Comparison of ENCODE assay signal across 1 cellular context in the genomic region with DNA sequence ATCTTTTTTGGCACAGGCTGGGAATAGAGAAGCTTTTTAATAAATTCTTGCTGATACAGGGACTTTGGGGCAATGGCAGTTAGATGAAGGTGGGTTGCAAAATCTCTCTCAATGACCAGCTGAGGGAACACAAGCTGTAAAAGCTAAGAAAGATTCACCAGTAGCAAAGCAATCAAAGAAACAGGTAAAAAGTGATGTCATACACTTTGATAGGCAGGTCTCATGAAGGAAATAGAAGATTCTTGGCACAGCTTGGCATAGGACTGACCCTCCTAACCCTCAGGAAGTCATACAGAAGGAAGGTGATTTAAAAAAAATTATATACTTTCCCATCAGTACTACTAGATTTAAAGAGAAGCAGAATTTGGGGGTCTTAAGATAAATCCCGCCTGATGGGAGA.
TF ChIP-seq lines count a peak whose summit lies in the region.

No MANE protein-coding gene starts in this region.

TF ChIP-seq in liver, 16 proteins besides CTCF, POLR2A, EP300 and RAD21 (continued from another document):
- TF ChIP-seq, protein P1, sequence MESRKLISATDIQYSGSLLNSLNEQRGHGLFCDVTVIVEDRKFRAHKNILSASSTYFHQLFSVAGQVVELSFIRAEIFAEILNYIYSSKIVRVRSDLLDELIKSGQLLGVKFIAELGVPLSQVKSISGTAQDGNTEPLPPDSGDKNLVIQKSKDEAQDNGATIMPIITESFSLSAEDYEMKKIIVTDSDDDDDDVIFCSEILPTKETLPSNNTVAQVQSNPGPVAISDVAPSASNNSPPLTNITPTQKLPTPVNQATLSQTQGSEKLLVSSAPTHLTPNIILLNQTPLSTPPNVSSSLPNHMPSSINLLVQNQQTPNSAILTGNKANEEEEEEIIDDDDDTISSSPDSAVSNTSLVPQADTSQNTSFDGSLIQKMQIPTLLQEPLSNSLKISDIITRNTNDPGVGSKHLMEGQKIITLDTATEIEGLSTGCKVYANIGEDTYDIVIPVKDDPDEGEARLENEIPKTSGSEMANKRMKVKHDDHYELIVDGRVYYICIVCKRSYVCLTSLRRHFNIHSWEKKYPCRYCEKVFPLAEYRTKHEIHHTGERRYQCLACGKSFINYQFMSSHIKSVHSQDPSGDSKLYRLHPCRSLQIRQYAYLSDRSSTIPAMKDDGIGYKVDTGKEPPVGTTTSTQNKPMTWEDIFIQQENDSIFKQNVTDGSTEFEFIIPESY (IDR thresholded peaks at IDR 0.05): no peak
- TF ChIP-seq, protein P2, sequence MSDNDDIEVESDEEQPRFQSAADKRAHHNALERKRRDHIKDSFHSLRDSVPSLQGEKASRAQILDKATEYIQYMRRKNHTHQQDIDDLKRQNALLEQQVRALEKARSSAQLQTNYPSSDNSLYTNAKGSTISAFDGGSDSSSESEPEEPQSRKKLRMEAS (IDR thresholded peaks at IDR 0.05): no peak
- no peak for TF ChIP-seq RXRA (IDR thresholded peaks at IDR 0.05)
- no peak for TF ChIP-seq SP1 (IDR thresholded peaks at IDR 0.05)
